Comparison of ENCODE assay signal across 10 cellular contexts in the genomic region with DNA sequence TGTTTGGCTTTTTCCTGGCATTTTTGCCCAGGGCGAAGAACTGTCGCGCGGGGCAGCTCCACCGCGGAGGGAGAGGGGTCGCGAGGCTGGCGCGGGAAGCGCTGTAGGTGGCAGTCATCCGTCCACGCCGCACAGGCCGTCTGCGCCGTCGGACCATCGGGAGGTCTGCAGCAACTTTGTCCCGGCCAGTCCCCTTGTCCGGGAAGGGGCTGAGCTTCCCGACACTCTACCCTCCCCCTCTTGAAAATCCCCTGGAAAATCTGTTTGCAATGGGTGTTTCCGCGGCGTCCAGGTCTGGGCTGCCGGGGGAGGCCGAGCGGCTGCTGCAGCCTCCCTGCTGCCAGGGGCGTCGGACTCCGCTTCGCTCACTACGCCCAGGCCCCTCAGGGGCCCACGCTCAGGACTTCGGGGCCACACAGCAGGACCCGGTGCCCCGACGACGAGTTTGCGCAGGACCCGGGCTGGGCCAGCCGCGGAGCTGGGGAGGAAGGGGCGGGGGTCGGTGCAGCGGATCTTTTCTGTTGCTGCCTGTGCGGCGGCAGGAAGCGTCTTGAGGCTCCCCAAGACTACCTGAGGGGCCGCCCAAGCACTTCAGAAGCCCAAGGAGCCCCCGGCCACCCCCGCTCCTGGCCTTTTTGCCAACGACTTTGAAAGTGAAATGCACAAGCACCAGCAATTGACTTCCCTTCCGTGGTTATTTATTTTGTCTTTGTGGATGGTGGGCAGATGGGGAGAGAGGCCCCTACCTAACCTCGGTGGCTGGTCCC. TPM values are rescaled to one million over a fixed set of nuclear protein-coding genes. Genes with fewer than 3 reads are reported as not detected.
A peak's percentile ranks its signal among the peaks of the same experiment; 100 is the strongest.
DNase-seq lines count a peak whose midpoint lies in the region; ATAC-seq, FAIRE-seq and TF ChIP-seq lines count a peak whose summit lies in the region.
"Had no signal": no experiment of that assay in that cellular context is flagged by ENCODE, and none has a peak within 500 bp of the region (broad histone marks: within the 10 kb centered on the region; RNA-seq: fewer than 3 reads in every experiment).

No MANE protein-coding gene starts in this region.

- no peak for ATAC-seq in PC-3

- H3K9me3 Mint-ChIP-seq in progenitor cell of endocrine pancreas (ENCODE audit: low read depth) = no peaks in the 10 kb centered on the region

- H3K4me3 Mint-ChIP-seq in progenitor cell of endocrine pancreas (ENCODE audit: low read depth) = peak overlapping the region; percentile 47

- POLR2A ChIA-PET in PC-3 (lab: Charles Lee; ENCODE audit: unreplicated experiment) = no interaction called here

- no peak overlapping the region for H3K27ac Mint-ChIP-seq in progenitor cell of endocrine pancreas

- peak; percentile 48 for DNase-seq in NCI-H82 (lab: John Stamatoyannopoulos, UW)
- no peak for DNase-seq in NCI-H82 treated with DMSO at 0.1 percent for 48 hours (lab: John Stamatoyannopoulos, UW; ENCODE audit: unreplicated experiment)
- no peak for DNase-seq in PC-3
- DNase-seq in ecto neural progenitor cell (ENCODE audit: low spot score) = peak; percentile 74
- no peak for DNase-seq in progenitor cell of endocrine pancreas (ENCODE audit: low spot score, unreplicated experiment)
- no peak for DNase-seq in NCI-H2171 (lab: John Stamatoyannopoulos, UW)
- DNase-seq in GM12891 (ENCODE audit: insufficient read length, low spot score) = no peak
- no peak for DNase-seq in middle frontal gyrus (ENCODE audit: extremely low spot score, low spot score)
- DNase-seq: stimulated activated CD4-positive, alpha-beta T cell treated with anti-CD3 and anti-CD28 coated beads, Interleukin-4, amount 100 ng/mL, for 4 hours had no signal

- H3K27me3 ChIP-seq in PC-3 (ENCODE audit: low read length) = peaks cover 39% of the 10 kb centered on the region

- peaks cover 21% of the 10 kb centered on the region for H3K4me1 Mint-ChIP-seq in progenitor cell of endocrine pancreas (ENCODE audit: low read depth)

- TF ChIP-seq POLR2A in GM12891 (IDR thresholded peaks at IDR 0.05; ENCODE audit: low read depth, low read length) = no peak

- H3K36me3 Mint-ChIP-seq in progenitor cell of endocrine pancreas (ENCODE audit: insufficient read depth) = no peaks in the 10 kb centered on the region

- no peak overlapping the region for H3K9ac ChIP-seq in PC-3 (ENCODE audit: low read length)

- peaks cover 18% of the 10 kb centered on the region; the same call in 1 of the 2 replicates for H4K20me1 ChIP-seq in PC-3 (ENCODE audit: low read length)

- no peak for FAIRE-seq in GM12891 (lab: Jason Lieb, UNC)

- H3K36me3 ChIP-seq in PC-3 (ENCODE audit: low read depth, low read length) = no peaks in the 10 kb centered on the region

- H3K9me3 ChIP-seq in PC-3 (ENCODE audit: low read length) = no peaks in the 10 kb centered on the region
- H3K9me3 ChIP-seq: upper lobe of left lung had no signal

- H3K79me2 ChIP-seq in PC-3 (ENCODE audit: low read length) = peaks cover 21% of the 10 kb centered on the region

- peak overlapping the region; percentile 37 for H3K4me2 ChIP-seq in PC-3 (ENCODE audit: low read length)

- H3K27ac ChIP-seq in PC-3 (ENCODE audit: low read length) = no peak overlapping the region

- no peaks in the 10 kb centered on the region for H3K9me2 ChIP-seq in PC-3 (replicated peaks; ENCODE audit: low read length)

- intact Hi-C loops in PC-3 (cut with micrococcal nuclease) = loop anchor here (2.0 to 5.0 kb wide), 2 partner anchors 44 to 77 kb away; a partner anchor contains a TSS

- peaks cover 44% of the 10 kb centered on the region for H3K4me1 ChIP-seq in PC-3 (ENCODE audit: insufficient read depth, low read length)

- H3F3A ChIP-seq in PC-3 (ENCODE audit: low read length, unreplicated experiment) = no peaks in the 10 kb centered on the region

- H3K27me3 Mint-ChIP-seq in progenitor cell of endocrine pancreas = peaks cover 41% of the 10 kb centered on the region

- H3K4me3 ChIP-seq in PC-3 (ENCODE audit: low read length) = no peak overlapping the region

- BruUV-seq in PC-3 (replicated peaks; lab: Mats Ljungman, UMichigan) = no TSS peak

- H2AFZ ChIP-seq in PC-3 (ENCODE audit: low read length) = no peak overlapping the region

- CTCF ChIA-PET in PC-3 (lab: Charles Lee) = no interaction called here

- no peak for TF ChIP-seq CTCF in PC-3 (conservative IDR thresholded peaks at IDR 0.05; ENCODE audit: low read depth, low read length)
- TF ChIP-seq CTCF in progenitor cell of endocrine pancreas (IDR thresholded peaks at IDR 0.05; ENCODE audit: unreplicated experiment) = no peak

TF ChIP-seq in GM12891, 5 proteins besides CTCF, POLR2A, EP300 and RAD21:
- TF ChIP-seq POLR2AphosphoS5 (IDR thresholded peaks at IDR 0.05; ENCODE audit: low read depth, low read length) (no peak), TAF1 (IDR thresholded peaks at IDR 0.05; ENCODE audit: low read depth, low read length) (no peak), SPI1 (IDR thresholded peaks at IDR 0.05; ENCODE audit: low read depth, low read length) (no peak), POU2F2 (IDR thresholded peaks at IDR 0.05; ENCODE audit: low read depth, low read length) (no peak), PAX5 (IDR thresholded peaks at IDR 0.05; ENCODE audit: insufficient read depth, low read length, severe bottlenecking) (no peak)

RNA-seq across cellular contexts. Expression of a gene that starts 2.3 kb away (rescaled TPM):
- 53.5 and 75.4 TPM in 2 replicates for total RNA-seq in PC-3 (2014; rRNA removed)
- total RNA-seq in progenitor cell of endocrine pancreas = 22.8 and 24.2 TPM in 2 replicates
- polyA plus RNA-seq in GM12891 (2012; ENCODE audit: low read depth, missing spikeins) = 17.1 TPM

RNA-seq across cellular contexts. Expression of a gene that starts 44.7 kb away (rescaled TPM):
- total RNA-seq in PC-3 (2014; rRNA removed) = 11.3 and 12.8 TPM in 2 replicates
- total RNA-seq in progenitor cell of endocrine pancreas = 21.7 and 23.1 TPM in 2 replicates
- polyA plus RNA-seq in GM12891 (2012; ENCODE audit: low read depth, missing spikeins) = 2.8 TPM

Comparison
In these comparisons a context has a peak if more than half of its experiments do, and no peak if none do; other contexts are left out.
1. DNase-seq: peak in NCI-H82 (single experiment) and ecto neural progenitor cell (single experiment); none in NCI-H82 treated with DMSO at 0.1 percent for 48 hours (single experiment), PC-3 (single experiment), progenitor cell of endocrine pancreas (single experiment), NCI-H2171 (single experiment), GM12891 (single experiment) and middle frontal gyrus (single experiment).